In genomic region chr12:6223545-6223944, GRCh38 we compare ENCODE assay signal across 16 cellular contexts. TPM values are rescaled to one million over a fixed set of nuclear protein-coding genes. Genes with fewer than 3 reads are reported as not detected.
DNase-seq lines count a peak whose midpoint lies in the region; ATAC-seq and TF ChIP-seq lines count a peak whose summit lies in the region.
"Had no signal": no experiment of that assay in that cellular context is flagged by ENCODE, and none has a peak within 500 bp of the region (broad histone marks: within the 10 kb centered on the region; RNA-seq: fewer than 3 reads in every experiment).

No MANE protein-coding gene starts in this region.

- H3K4me3 ChIP-seq in ascending aorta, result no peak overlapping the region
- H3K4me3 ChIP-seq in stomach, result no peak overlapping the region

- H3K27me3 ChIP-seq in ascending aorta, result no peaks in the 10 kb centered on the region
- H3K27me3 ChIP-seq in stomach, result no peaks in the 10 kb centered on the region

- no peak for DNase-seq in ascending aorta (ENCODE audit: low spot score in 2 of 2)
- peak; percentile 4 for DNase-seq in medulla oblongata (ENCODE audit: extremely low spot score)
- no peak for DNase-seq in stomach
- DNase-seq in activated gamma-delta T cell (lab: John Stamatoyannopoulos, UW), result no peak
- DNase-seq in RPMI8226, result no peak
- DNase-seq: activated CD4-positive, alpha-beta T cell treated with anti-CD3 and anti-CD28 coated beads, Interleukin-2, amount 50 U/mL, for 4 hours; activated naive CD8-positive, alpha-beta T cell treated with anti-CD3 and anti-CD28 coated beads, Interleukin-2, amount 50 U/mL, for 24 hours; central memory CD4-positive, alpha-beta T cell; KBM-7; NCI-H1092; NCI-H2107; NCI-H526 treated with DMSO at 0.1 percent for 48 hours; stimulated activated CD4-positive, alpha-beta T cell treated with anti-CD3 and anti-CD28 coated beads, Interleukin-4, amount 100 ng/mL, for 4 hours had no signal

- TF ChIP-seq EP300 in stomach (IDR thresholded peaks at IDR 0.05), result no peak

- no peaks in the 10 kb centered on the region for H3K9me3 ChIP-seq in ascending aorta
- H3K9me3 ChIP-seq in stomach, result no peaks in the 10 kb centered on the region

- ATAC-seq in GM18867 (IDR thresholded peaks at IDR 0.05; ENCODE audit: unreplicated experiment), result no peak
- no peak for ATAC-seq in GM18502 (IDR thresholded peaks at IDR 0.05; ENCODE audit: poor library complexity, unreplicated experiment)
- ATAC-seq: activated naive CD8-positive, alpha-beta T cell treated with anti-CD3 and anti-CD28 coated beads, Interleukin-2, amount 50 U/mL, for 24 hours had no signal

- intact Hi-C loops in ascending aorta (cut with DNase I) (loop anchor here (10.0 kb wide), 1 partner anchor 311 kb away; the partner anchor contains the start of gene GAPDH), stomach (cut with DNase I; ENCODE audit: low total_unique reads) (no loop called here)

- H3K27ac ChIP-seq in C4-2B (peak overlapping the region; percentile 95; the same call in 1 of the 2 replicates), ascending aorta (peak overlapping the region; percentile 93 to 94), stomach (peak overlapping the region in 4 of 5 donors; percentile 89 to 99 (median 90))

- peaks cover 39 to 96% of the 10 kb centered on the region in 2 donors for H3K4me1 ChIP-seq in ascending aorta
- peaks cover 78 to 100% (median 92%) of the 10 kb centered on the region in 4 donors for H3K4me1 ChIP-seq in stomach

- no peak for TF ChIP-seq POLR2A in stomach (IDR thresholded peaks at IDR 0.05)

- H3K36me3 ChIP-seq in ascending aorta (peaks cover 8 to 30% of the 10 kb centered on the region in 2 donors), stomach (peaks cover 0 to 19% (median 4%) of the 10 kb centered on the region in 4 donors)

- TF ChIP-seq CTCF in C4-2B (conservative IDR thresholded peaks at IDR 0.05) (no peak), ascending aorta (IDR thresholded peaks at IDR 0.05) (no peak), stomach (IDR thresholded peaks at IDR 0.05) (no peak)

- 86 to 94% (median 91%) methylated on average over 8 to 10 of the region's 10 CpGs for WGBS in stomach, 5 donors

RNA-seq across cellular contexts. Expression of gene CD9, which starts 23.3 kb away (rescaled TPM):
- total RNA-seq in ascending aorta, result 181 TPM
- 100 to 1,000 TPM in 3 of 5 donors, 10 to 100 TPM in 2; 68.1 to 297 (median 154) TPM for total RNA-seq in stomach
- polyA plus RNA-seq in stomach, result 100 to 1,000 TPM in 2 of 3 donors, 10 to 100 TPM in 1; 51.0 to 421 (median 124) TPM
